Comparison of ENCODE assay signal across 12 cellular contexts in genomic region chr2:209496586-209496982, GRCh38.
DNase-seq lines count a peak whose midpoint lies in the region; ATAC-seq and TF ChIP-seq lines count a peak whose summit lies in the region.
"Had no signal": no experiment of that assay in that cellular context is flagged by ENCODE, and none has a peak within 500 bp of the region (broad histone marks: within the 10 kb centered on the region; RNA-seq: fewer than 3 reads in every experiment).

No MANE protein-coding gene starts in this region.

- H3K4me3 ChIP-seq in foreskin fibroblast (ENCODE audit: low read depth in 1 of 2, low read length in 2 of 2), result no peak overlapping the region
- no peak overlapping the region for H3K4me3 ChIP-seq in spleen

- ATAC-seq in HG02610 (IDR thresholded peaks at IDR 0.05; ENCODE audit: unreplicated experiment), result no peak
- ATAC-seq in HG03342 (IDR thresholded peaks at IDR 0.05; ENCODE audit: unreplicated experiment), result no peak
- ATAC-seq in HG03025 (IDR thresholded peaks at IDR 0.05; ENCODE audit: low FRiP score, unreplicated experiment), result no peak

- intact Hi-C loops in spleen (cut with DNase I; ENCODE audit: low total_unique reads), result no loop called here

- no peak for TF ChIP-seq POLR2A in spleen (IDR thresholded peaks at IDR 0.05)

- H3K36me3 ChIP-seq in spleen, result no peaks in the 10 kb centered on the region

- H3K27ac ChIP-seq in VCaP (peak overlapping the region; percentile 42), spleen (peak overlapping the region in 4 of 8 donors; percentile 29 to 70 (median 62))

- H3K9me3 ChIP-seq in spleen, result peaks cover 0 to 29% (median 18%) of the 10 kb centered on the region in 8 donors

- H3K27me3 ChIP-seq in spleen (replicated peaks in 1 of 7), result no peaks in the 10 kb centered on the region

- no peaks in the 10 kb centered on the region for H3K4me1 ChIP-seq in spleen

- peak; percentile 11 for DNase-seq in EL
- DNase-seq in foreskin fibroblast, result peak; percentile 35 to 68
- peak; percentile 78 for DNase-seq in renal cortical epithelial cell (ENCODE audit: low read depth)
- no peak for DNase-seq in spleen
- DNase-seq: CD8-positive, alpha-beta memory T cell; cerebellar nuclear complex; NCI-H1694 treated with DMSO at 0.1 percent for 48 hours; substantia nigra had no signal

- TF ChIP-seq CTCF in VCaP (conservative IDR thresholded peaks at IDR 0.05), result no peak
- no peak for TF ChIP-seq CTCF in foreskin fibroblast (IDR thresholded peaks at IDR 0.05; ENCODE audit: low read depth, low read length)
- TF ChIP-seq CTCF in spleen (IDR thresholded peaks at IDR 0.05 in 8 of 11, conservative IDR thresholded peaks at IDR 0.05 in 3 of 11), result no peak
